10 cellular contexts compared by ENCODE assay signal in genomic region chr4:34035225-34035624, GRCh38.
"Had no signal": no experiment of that assay in that cellular context is flagged by ENCODE, and none has a peak within 500 bp of the region (broad histone marks: within the 10 kb centered on the region; RNA-seq: fewer than 3 reads in every experiment).

No MANE protein-coding gene starts in this region.

- H3K27ac ChIP-seq: GM23248 had no signal

- DNase-seq: GM23248, GOT3, H7, H9, HCEC 1CT had no signal

- H3K9ac ChIP-seq: GM23248 had no signal

- H3K27ac Mint-ChIP-seq: GM23338, H9 had no signal

- ATAC-seq: GM23338, HCT116 had no signal

- H3K36me3 ChIP-seq: HAP-1 had no signal

- H3K4me1 ChIP-seq: HAP-1 had no signal

- H3K4me3 Mint-ChIP-seq: GM23338, H9 had no signal

- H3K9me3 ChIP-seq: HAP-1 had no signal

- FAIRE-seq: H1, H54 had no signal

- H3K4me3 ChIP-seq: GM23248, GM23338, HAP-1 had no signal

- H2AFZ ChIP-seq: GM23248, GM23338 had no signal

- H3K4me1 Mint-ChIP-seq: GM23338, H9 had no signal

- H3K9me3 Mint-ChIP-seq: GM23338, H9 had no signal

- H3K4me2 ChIP-seq: GM23338 had no signal
